Comparison of ENCODE assay signal across 13 cellular contexts in genomic region chr2:53856272-53856671, GRCh38.
A peak's percentile ranks its signal among the peaks of the same experiment; 100 is the strongest.
DNase-seq lines count a peak whose midpoint lies in the region; TF ChIP-seq lines count a peak whose summit lies in the region.
"Had no signal": no experiment of that assay in that cellular context is flagged by ENCODE, and none has a peak within 500 bp of the region (broad histone marks: within the 10 kb centered on the region; RNA-seq: fewer than 3 reads in every experiment).

No MANE protein-coding gene starts in this region.

- no peak for TF ChIP-seq CTCF in GM10266 (IDR thresholded peaks at IDR 0.05; ENCODE audit: control insufficient read depth, insufficient read depth, low read depth, missing control alignments)

- DNase-seq in NCI-H82 (lab: John Stamatoyannopoulos, UW) = peak; percentile 26
- DNase-seq in NCI-H82 treated with DMSO at 0.1 percent for 48 hours (lab: John Stamatoyannopoulos, UW; ENCODE audit: unreplicated experiment) = no peak
- DNase-seq in cerebellar cortex (ENCODE audit: low spot score) = peak; percentile 13
- peak; percentile 13 for DNase-seq in left kidney (ENCODE audit: low read depth, low spot score)
- no peak for DNase-seq in ecto neural progenitor cell (ENCODE audit: low spot score)
- no peak for DNase-seq in GM10266 (ENCODE audit: extremely low spot score)
- DNase-seq in kidney tubule cell (ENCODE audit: low spot score) = no peak
- DNase-seq: 8988T; AML-193; Caco-2; CD8-positive, alpha-beta memory T cell; GOT3; H9 had no signal

Comparison
In these comparisons a context has a peak if more than half of its experiments do, and no peak if none do; other contexts are left out.
1. DNase-seq: peak in NCI-H82 (single experiment), cerebellar cortex (single experiment) and left kidney (single experiment); none in NCI-H82 treated with DMSO at 0.1 percent for 48 hours (single experiment), ecto neural progenitor cell (single experiment), GM10266 (single experiment) and kidney tubule cell (single experiment).